10 cellular contexts compared by ENCODE assay signal in the genomic region with DNA sequence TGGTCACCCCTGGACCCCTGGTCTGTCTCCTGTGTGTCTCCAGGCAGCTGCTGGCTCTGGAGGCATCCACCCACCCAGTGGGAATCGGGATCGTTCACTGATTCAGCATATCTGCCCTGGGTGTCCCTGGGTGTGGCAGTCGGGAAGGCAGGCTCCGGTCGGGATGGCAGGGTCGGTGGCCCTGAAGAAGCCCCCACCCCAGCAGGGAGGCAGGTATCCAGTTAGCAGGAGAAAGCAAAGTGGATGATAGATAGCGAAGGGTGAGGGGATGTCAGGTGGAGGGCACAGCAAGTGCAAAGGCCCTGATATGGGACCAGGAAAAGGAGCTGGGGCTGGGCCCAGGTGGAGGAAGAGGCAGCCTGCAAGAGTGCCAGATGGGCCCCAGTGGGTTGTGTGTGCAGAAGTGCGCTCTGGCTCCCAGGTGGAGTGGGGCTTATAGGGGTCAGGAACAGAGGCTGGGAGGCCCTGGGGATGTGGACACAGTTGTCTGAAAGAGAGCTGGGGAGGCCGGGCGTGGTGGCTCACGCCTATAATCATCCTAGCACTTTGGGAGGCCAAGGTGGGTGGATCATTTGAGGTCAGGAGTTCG. TPM values are rescaled to one million over a fixed set of nuclear protein-coding genes. Genes with fewer than 3 reads are reported as not detected.
A peak's percentile ranks its signal among the peaks of the same experiment; 100 is the strongest.
DNase-seq lines count a peak whose midpoint lies in the region; ATAC-seq and TF ChIP-seq lines count a peak whose summit lies in the region.
"Had no signal": no experiment of that assay in that cellular context is flagged by ENCODE, and none has a peak within 500 bp of the region (broad histone marks: within the 10 kb centered on the region; RNA-seq: fewer than 3 reads in every experiment).

No MANE protein-coding gene starts in this region.

- H2BK120ac ChIP-seq in trophoblast cell (ENCODE audit: insufficient read depth, low read length, poor library complexity) = no peak overlapping the region

- TF ChIP-seq CTCF in DND-41 (IDR thresholded peaks at IDR 0.05; ENCODE audit: borderline replicate concordance, extremely low read depth, low read length, poor library complexity, severe bottlenecking) = no peak
- no peak for TF ChIP-seq CTCF in OCI-LY3 (IDR thresholded peaks at IDR 0.05; ENCODE audit: low read depth, low read length)
- no peak for TF ChIP-seq CTCF in dorsolateral prefrontal cortex (IDR thresholded peaks at IDR 0.05 in 54 of 56, conservative IDR thresholded peaks at IDR 0.05 in 2 of 56; ENCODE audit: low read depth in 1 of 56, partially characterized antibody in 56 of 56)

- H3K79me1 ChIP-seq in trophoblast cell (ENCODE audit: low read length) = peaks cover 29% of the 10 kb centered on the region

- no peaks in the 10 kb centered on the region for H3K9me3 ChIP-seq in DND-41 (ENCODE audit: insufficient read depth, low read length, severe bottlenecking)
- H3K9me3 ChIP-seq in OCI-LY3 (ENCODE audit: insufficient read depth, low read length) = no peaks in the 10 kb centered on the region
- peaks cover 2% of the 10 kb centered on the region for H3K9me3 ChIP-seq in trophoblast cell (ENCODE audit: insufficient read depth, low read depth, low read length)

- H3K4me1 ChIP-seq in DND-41 (ENCODE audit: insufficient read depth, low read length) = peaks cover 58% of the 10 kb centered on the region
- H3K4me1 ChIP-seq in OCI-LY3 (ENCODE audit: low read length) = peaks cover 30% of the 10 kb centered on the region
- H3K4me1 ChIP-seq in trophoblast cell (ENCODE audit: control insufficient read depth in 1 of 2, insufficient read depth in 2 of 2, low read length in 2 of 2) = peaks cover 25 to 30% of the 10 kb centered on the region in 2 experiments

- WGBS in trophoblast cell (ENCODE audit: extremely low coverage, insufficient coverage, insufficient read length) = no CpG with 5 or more reads among the region's 12 CpGs

- H2BK12ac ChIP-seq in trophoblast cell (ENCODE audit: low read length) = no peak overlapping the region

- H3K23ac ChIP-seq in trophoblast cell (ENCODE audit: low read length) = no peak overlapping the region

- DNase-seq in DND-41 = no peak
- DNase-seq in dorsolateral prefrontal cortex = peak in 1 of 10 donors; percentile 41
- DNase-seq in trophoblast cell = no peak
- no peak for DNase-seq in mucosa of gallbladder (ENCODE audit: low spot score)
- no peak for DNase-seq in medulla oblongata (ENCODE audit: extremely low spot score)
- no peak for DNase-seq in NCI-H2029 (lab: John Stamatoyannopoulos, UW)
- DNase-seq: foreskin melanocyte had no signal

- no peak overlapping the region for H4K8ac ChIP-seq in trophoblast cell (ENCODE audit: low read depth, low read length)

- H2AFZ ChIP-seq in DND-41 (ENCODE audit: low read depth, low read length) = no peak overlapping the region
- H2AFZ ChIP-seq in OCI-LY3 (ENCODE audit: low read depth, low read length) = no peak overlapping the region
- no peak overlapping the region for H2AFZ ChIP-seq in trophoblast cell (ENCODE audit: insufficient read depth, low read length, poor library complexity)

- H3K4ac ChIP-seq in trophoblast cell (ENCODE audit: low read depth, low read length) = peak overlapping the region; percentile 31

- H3K4me3 ChIP-seq in DND-41 (ENCODE audit: low read depth in 1 of 2, low read length in 2 of 2) (0 out of 4 replicates have a peak overlapping the region, but pooled peaks of 1 of the 2 experiments have one; percentile 24), OCI-LY3 (ENCODE audit: low read length) (peak overlapping the region; percentile 80; the same call in 1 of the 2 replicates), dorsolateral prefrontal cortex (peak overlapping the region in 21 of 59 donors; percentile 17 to 86 (median 72)), trophoblast cell (ENCODE audit: low read depth, low read length) (no peak overlapping the region)

- no peak overlapping the region for H2BK5ac ChIP-seq in trophoblast cell (ENCODE audit: low read depth, low read length, poor library complexity)

- peaks cover 67% of the 10 kb centered on the region for H4K20me1 ChIP-seq in DND-41 (ENCODE audit: insufficient read depth, low read length)
- peaks cover 49% of the 10 kb centered on the region for H4K20me1 ChIP-seq in OCI-LY3 (ENCODE audit: insufficient read depth, low read length)

- H3K18ac ChIP-seq in trophoblast cell (ENCODE audit: low read length) = peak overlapping the region; percentile 7

- H2AK5ac ChIP-seq in trophoblast cell (ENCODE audit: low read length) = no peak overlapping the region

- H3K4me2 ChIP-seq in DND-41 (ENCODE audit: insufficient read depth, low read length) (peak overlapping the region; percentile 88), OCI-LY3 (ENCODE audit: low read length) (peak overlapping the region; percentile 94), trophoblast cell (ENCODE audit: low read length) (no peak overlapping the region)

- intact Hi-C loops in dorsolateral prefrontal cortex (cut with DNase I) = no loop called here

- ATAC-seq in DND-41 (ENCODE audit: insufficient read depth, low read depth) = no peak
- ATAC-seq: activated naive CD4-positive, alpha-beta T cell treated with anti-CD3 and anti-CD28 coated beads, Interleukin-2, amount 50 U/mL, for 72 hours had no signal

- peaks cover 68% of the 10 kb centered on the region for H3K79me2 ChIP-seq in DND-41 (ENCODE audit: insufficient read depth, low read length)
- H3K79me2 ChIP-seq in OCI-LY3 (ENCODE audit: low read length) = peaks cover 48% of the 10 kb centered on the region
- peaks cover 17% of the 10 kb centered on the region for H3K79me2 ChIP-seq in trophoblast cell (ENCODE audit: control insufficient read depth, insufficient read depth, low read length, poor library complexity)

- H3K27me3 ChIP-seq in DND-41 (ENCODE audit: insufficient read depth, low read length, poor library complexity) (peaks cover 17% of the 10 kb centered on the region), OCI-LY3 (ENCODE audit: low read depth, low read length) (peaks cover 7% of the 10 kb centered on the region), dorsolateral prefrontal cortex (peaks cover 0 to 11% (median 0%) of the 10 kb centered on the region in 45 donors), trophoblast cell (ENCODE audit: insufficient read depth, low read length) (no peaks in the 10 kb centered on the region)

- no peak overlapping the region for H4K91ac ChIP-seq in trophoblast cell (ENCODE audit: low read depth, low read length)

- H3K36me3 ChIP-seq in DND-41 (ENCODE audit: insufficient read depth, low read length) = peaks cover 7% of the 10 kb centered on the region; the same call in 1 of the 2 replicates
- no peaks in the 10 kb centered on the region for H3K36me3 ChIP-seq in OCI-LY3 (replicated peaks; ENCODE audit: low read depth, low read length)
- no peaks in the 10 kb centered on the region for H3K36me3 ChIP-seq in trophoblast cell (ENCODE audit: control insufficient read depth in 1 of 2, insufficient read depth in 2 of 2, low read length in 2 of 2)

- no peak overlapping the region for H3K14ac ChIP-seq in trophoblast cell (ENCODE audit: low read length)

- no peak overlapping the region for H3K27ac ChIP-seq in DND-41 (ENCODE audit: low read length)
- no peak overlapping the region for H3K27ac ChIP-seq in OCI-LY3 (ENCODE audit: low read length)
- peak overlapping the region in 38 of 59 donors; percentile 7 to 97 (median 90) for H3K27ac ChIP-seq in dorsolateral prefrontal cortex
- no peak overlapping the region for H3K27ac ChIP-seq in trophoblast cell (ENCODE audit: low read depth, low read length)

- H3K9ac ChIP-seq in DND-41 (ENCODE audit: low read depth, low read length) (no peak overlapping the region), OCI-LY3 (ENCODE audit: low read length) (no peak overlapping the region), trophoblast cell (ENCODE audit: low read length) (no peak overlapping the region)

- H4K12ac ChIP-seq in trophoblast cell (ENCODE audit: low read depth, low read length) = no peak overlapping the region

RNA-seq across cellular contexts. Expression of gene SSBP4, which starts 2.3 kb away (rescaled TPM):
- total RNA-seq in dorsolateral prefrontal cortex (100 to 1,000 TPM in 39 of 120 experiments, 10 to 100 TPM in 81; 42.5 to 168 (median 93.8) TPM), mucosa of gallbladder (68.1 TPM)
- polyA plus RNA-seq in trophoblast cell (2013) = 51.1 and 52.0 TPM in 2 replicates

RNA-seq across cellular contexts. Expression of gene ISYNA1, which starts 16.5 kb away (rescaled TPM):
- total RNA-seq in dorsolateral prefrontal cortex (100 to 1,000 TPM in 1 of 120 experiments, 10 to 100 TPM in 118, 1 to 10 TPM in 1; 7.4 to 118 (median 26.3) TPM), mucosa of gallbladder (37.1 TPM)
- polyA plus RNA-seq in trophoblast cell (2013) = 476 and 488 TPM in 2 replicates

RNA-seq across cellular contexts. Expression of gene LRRC25, which starts 24.0 kb away (rescaled TPM):
- total RNA-seq in dorsolateral prefrontal cortex (10 to 100 TPM in 1 of 120 experiments, 1 to 10 TPM in 99, under 1 TPM in 19, not detected in 1; 0.44 to 11.8 (median 1.8) TPM), mucosa of gallbladder (7.8 TPM)
- not detected in 2 replicates for polyA plus RNA-seq in trophoblast cell (2013)
- total RNA-seq: activated naive CD4-positive, alpha-beta T cell treated with anti-CD3 and anti-CD28 coated beads, Interleukin-2, amount 50 U/mL, for 72 hours; T-helper 1 cell treated with Interleukin-12 subunit alpha and Interleukin-12 subunit beta and Interleukin-4 antibody, amounts not matched to agents 30 ng/mL and 1 ng/mL, for 36 hours had no signal

RNA-seq across cellular contexts. Expression of gene GDF15, which starts 35.5 kb away (rescaled TPM):
- total RNA-seq in dorsolateral prefrontal cortex (1 to 10 TPM in 56 of 120 experiments, under 1 TPM in 35, not detected in 29; 0.43 to 7.1 (median 1.2) TPM), mucosa of gallbladder (76.0 TPM)
- 182 and 198 TPM in 2 replicates for polyA plus RNA-seq in trophoblast cell (2013)

Comparison
In these comparisons a context has a peak if more than half of its experiments do, and no peak if none do; other contexts are left out.
1. H3K27ac ChIP-seq: peak in dorsolateral prefrontal cortex (38 of 59); none in DND-41 (single experiment), OCI-LY3 (single experiment) and trophoblast cell (single experiment).